16 cellular contexts compared by ENCODE assay signal in genomic region chr13:113089693-113090414, GRCh38. TPM values are rescaled to one million over a fixed set of nuclear protein-coding genes. Genes with fewer than 3 reads are reported as not detected.
"Had no signal": no experiment of that assay in that cellular context is flagged by ENCODE, and none has a peak within 500 bp of the region (broad histone marks: within the 10 kb centered on the region; RNA-seq: fewer than 3 reads in every experiment).

No MANE protein-coding gene starts in this region.

- H3K27ac ChIP-seq: epithelial cell of prostate, heart left ventricle, psoas muscle, thoracic aorta had no signal

- H3K4me3 ChIP-seq: heart left ventricle, psoas muscle, thoracic aorta had no signal

- ATAC-seq: activated T-helper 17 cell treated with anti-CD3 and anti-CD28 coated beads, Interleukin-2, amount 50 U/mL, for 72 hours; effector memory CD8-positive, alpha-beta T cell; heart left ventricle; psoas muscle; stimulated activated effector memory CD8-positive, alpha-beta T cell treated with anti-CD3 and anti-CD28 coated beads, Interleukin-12 subunit alpha, Interleukin-12 subunit beta, amount 100 ng/mL, for 72 hours had no signal

- H3K27ac Mint-ChIP-seq: activated CD4-positive, alpha-beta T cell treated with anti-CD3 and anti-CD28 coated beads, Interleukin-2, amount 10 ng/mL, durations not matched to agents 7 days and 5 days; activated T-helper 17 cell treated with anti-CD3 and anti-CD28 coated beads, Interleukin-2, amount 50 U/mL, for 72 hours; effector memory CD8-positive, alpha-beta T cell; stimulated activated effector memory CD8-positive, alpha-beta T cell treated with anti-CD3 and anti-CD28 coated beads, Interleukin-12 subunit alpha, Interleukin-12 subunit beta, amount 100 ng/mL, for 72 hours had no signal

- H3K27me3 ChIP-seq: heart left ventricle had no signal

- H3K4me1 Mint-ChIP-seq: activated CD4-positive, alpha-beta T cell treated with anti-CD3 and anti-CD28 coated beads, Interleukin-2, amount 10 ng/mL, durations not matched to agents 7 days and 5 days; activated T-helper 17 cell treated with anti-CD3 and anti-CD28 coated beads, Interleukin-2, amount 50 U/mL, for 72 hours; stimulated activated effector memory CD8-positive, alpha-beta T cell treated with anti-CD3 and anti-CD28 coated beads, Interleukin-12 subunit alpha, Interleukin-12 subunit beta, amount 100 ng/mL, for 72 hours had no signal

- H3K36me3 Mint-ChIP-seq: stimulated activated effector memory CD8-positive, alpha-beta T cell treated with anti-CD3 and anti-CD28 coated beads, Interleukin-12 subunit alpha, Interleukin-12 subunit beta, amount 100 ng/mL, for 72 hours had no signal

- H3K4me3 Mint-ChIP-seq: activated CD4-positive, alpha-beta T cell treated with anti-CD3 and anti-CD28 coated beads, Interleukin-2, amount 10 ng/mL, durations not matched to agents 7 days and 5 days; activated T-helper 17 cell treated with anti-CD3 and anti-CD28 coated beads, Interleukin-2, amount 50 U/mL, for 72 hours; effector memory CD8-positive, alpha-beta T cell; stimulated activated effector memory CD8-positive, alpha-beta T cell treated with anti-CD3 and anti-CD28 coated beads, Interleukin-12 subunit alpha, Interleukin-12 subunit beta, amount 100 ng/mL, for 72 hours had no signal

- H3K9me3 Mint-ChIP-seq: activated CD4-positive, alpha-beta T cell treated with anti-CD3 and anti-CD28 coated beads, Interleukin-2, amount 10 ng/mL, durations not matched to agents 7 days and 5 days; activated T-helper 17 cell treated with anti-CD3 and anti-CD28 coated beads, Interleukin-2, amount 50 U/mL, for 72 hours; effector memory CD8-positive, alpha-beta T cell; stimulated activated effector memory CD8-positive, alpha-beta T cell treated with anti-CD3 and anti-CD28 coated beads, Interleukin-12 subunit alpha, Interleukin-12 subunit beta, amount 100 ng/mL, for 72 hours had no signal

- DNase-seq: activated CD4-positive, alpha-beta T cell treated with anti-CD3 and anti-CD28 coated beads, Interleukin-2, amount 10 ng/mL, durations not matched to agents 7 days and 5 days; activated naive CD4-positive, alpha-beta T cell treated with Interleukin-2 at 50 U/mL for 16 hours; anterior cingulate cortex; dermis blood vessel endothelial cell; effector memory CD8-positive, alpha-beta T cell; foreskin melanocyte had no signal

- H3K9me3 ChIP-seq: heart left ventricle, psoas muscle, thoracic aorta had no signal

- H3K4me1 ChIP-seq: heart left ventricle, psoas muscle had no signal

- H3K27me3 Mint-ChIP-seq: activated CD4-positive, alpha-beta T cell treated with anti-CD3 and anti-CD28 coated beads, Interleukin-2, amount 10 ng/mL, durations not matched to agents 7 days and 5 days; activated T-helper 17 cell treated with anti-CD3 and anti-CD28 coated beads, Interleukin-2, amount 50 U/mL, for 72 hours; effector memory CD8-positive, alpha-beta T cell had no signal

RNA-seq across cellular contexts. Expression of gene F7, which starts 15.7 kb away (rescaled TPM):
- total RNA-seq: activated CD4-positive, alpha-beta T cell treated with anti-CD3 and anti-CD28 coated beads, Interleukin-2, amount 10 ng/mL, durations not matched to agents 7 days and 5 days; dermis blood vessel endothelial cell; fibroblast of lung; T-helper 2 cell treated with Interferon-gamma antibody and Interleukin-4, amounts not matched to agents 100 ng/mL and 5 ng/mL, for 36 hours; thoracic aorta; ureter had no signal
- polyA plus RNA-seq: fibroblast of lung had no signal

RNA-seq across cellular contexts. Expression of gene F10, which starts 32.7 kb away (rescaled TPM):
- total RNA-seq: activated CD4-positive, alpha-beta T cell treated with anti-CD3 and anti-CD28 coated beads, Interleukin-2, amount 10 ng/mL, durations not matched to agents 7 days and 5 days; dermis blood vessel endothelial cell; T-helper 2 cell treated with Interferon-gamma antibody and Interleukin-4, amounts not matched to agents 100 ng/mL and 5 ng/mL, for 36 hours had no signal
- polyA plus RNA-seq: neural cell had no signal
